ENCODE assay signal across 1 cellular context in the genomic region with DNA sequence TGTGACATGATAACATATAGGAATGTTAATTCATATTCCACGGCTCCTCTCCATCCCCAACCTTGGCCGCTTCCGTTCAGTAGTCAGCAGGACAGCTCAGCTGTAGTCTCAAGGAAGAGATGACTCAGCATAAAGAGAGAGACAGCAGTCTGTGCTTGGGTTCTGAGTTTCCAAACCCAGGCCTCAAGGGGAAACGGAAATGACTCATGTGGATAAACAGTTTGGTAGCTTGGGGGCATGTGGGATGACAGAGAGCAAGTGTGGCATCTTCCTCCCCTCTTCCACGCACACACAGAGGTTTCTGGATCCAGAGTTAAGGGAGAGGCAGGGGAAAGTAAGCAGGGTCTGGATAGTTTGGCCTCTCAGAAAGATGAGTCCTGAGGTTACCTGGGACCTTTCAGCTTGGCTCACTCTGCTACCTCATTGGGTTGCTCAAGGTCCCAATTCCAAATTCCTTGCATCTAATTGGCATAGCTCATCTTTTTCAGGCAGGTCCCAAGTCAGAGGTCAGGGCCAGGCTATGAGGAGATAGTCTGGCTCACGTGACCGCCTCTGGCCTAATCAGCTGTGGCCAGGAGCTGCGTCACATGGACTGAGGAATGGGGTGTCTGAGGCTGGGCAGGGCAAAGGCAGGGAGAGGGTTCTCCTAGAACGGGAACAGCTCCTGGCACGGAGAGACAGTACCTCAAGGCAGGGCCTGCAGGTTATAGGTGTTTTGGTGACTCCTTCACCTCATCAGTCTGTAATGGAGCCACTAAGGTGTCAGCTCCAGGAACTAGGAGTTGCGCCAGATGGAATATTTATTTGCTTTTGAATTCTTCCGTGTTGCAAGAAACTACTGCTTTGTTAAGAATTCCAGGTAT.
A peak's percentile ranks its signal among the peaks of the same experiment; 100 is the strongest.
TF ChIP-seq lines count a peak whose summit lies in the region.

No MANE protein-coding gene starts in this region.

TF ChIP-seq in HEK293, 187 proteins besides CTCF, POLR2A, EP300 and RAD21 (continued from another document and continues in another):
- TF ChIP-seq, protein P1, sequence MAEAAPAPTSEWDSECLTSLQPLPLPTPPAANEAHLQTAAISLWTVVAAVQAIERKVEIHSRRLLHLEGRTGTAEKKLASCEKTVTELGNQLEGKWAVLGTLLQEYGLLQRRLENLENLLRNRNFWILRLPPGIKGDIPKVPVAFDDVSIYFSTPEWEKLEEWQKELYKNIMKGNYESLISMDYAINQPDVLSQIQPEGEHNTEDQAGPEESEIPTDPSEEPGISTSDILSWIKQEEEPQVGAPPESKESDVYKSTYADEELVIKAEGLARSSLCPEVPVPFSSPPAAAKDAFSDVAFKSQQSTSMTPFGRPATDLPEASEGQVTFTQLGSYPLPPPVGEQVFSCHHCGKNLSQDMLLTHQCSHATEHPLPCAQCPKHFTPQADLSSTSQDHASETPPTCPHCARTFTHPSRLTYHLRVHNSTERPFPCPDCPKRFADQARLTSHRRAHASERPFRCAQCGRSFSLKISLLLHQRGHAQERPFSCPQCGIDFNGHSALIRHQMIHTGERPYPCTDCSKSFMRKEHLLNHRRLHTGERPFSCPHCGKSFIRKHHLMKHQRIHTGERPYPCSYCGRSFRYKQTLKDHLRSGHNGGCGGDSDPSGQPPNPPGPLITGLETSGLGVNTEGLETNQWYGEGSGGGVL (tag by site-specific recombination; IDR thresholded peaks at IDR 0.05): peak; percentile 84
- TF ChIP-seq ZNF571 (tag by site-specific recombination; IDR thresholded peaks at IDR 0.05) (no peak), ZNF133 (tag by site-specific recombination; IDR thresholded peaks at IDR 0.05) (no peak), ZNF660 (tag by site-specific recombination; IDR thresholded peaks at IDR 0.05) (peak; percentile 89), ZNF830 (tag by site-specific recombination; IDR thresholded peaks at IDR 0.05; ENCODE audit: low read depth) (no peak), ZNF155 (tag by site-specific recombination; IDR thresholded peaks at IDR 0.05) (0 out of 2 replicates have a peak, but pooled peaks have one; percentile 15), ZNF707 (tag by site-specific recombination; IDR thresholded peaks at IDR 0.05) (no peak), ZSCAN23 (tag by site-specific recombination; IDR thresholded peaks at IDR 0.05) (peak; percentile 59; the same call in 1 of the 2 replicates), ZNF558 (tag by site-specific recombination; IDR thresholded peaks at IDR 0.05) (no peak), YY1 (tag by site-specific recombination; IDR thresholded peaks at IDR 0.05) (no peak), ZNF37A (tag by site-specific recombination; IDR thresholded peaks at IDR 0.05) (no peak), ZNF239 (tag by site-specific recombination; IDR thresholded peaks at IDR 0.05) (no peak), GLI4 (tag by site-specific recombination; IDR thresholded peaks at IDR 0.05) (no peak), ZNF621 (tag by site-specific recombination; IDR thresholded peaks at IDR 0.05) (0 out of 2 replicates have a peak, but pooled peaks have one; percentile 35), ZNF48 (tag by site-specific recombination; IDR thresholded peaks at IDR 0.05) (no peak), ZNF658 (tag by site-specific recombination; IDR thresholded peaks at IDR 0.05) (no peak), ZNF248 (tag by site-specific recombination; IDR thresholded peaks at IDR 0.05) (no peak), HOXA7 (CRISPR knock-in tag; IDR thresholded peaks at IDR 0.05; ENCODE audit: borderline replicate concordance) (no peak), ZNF175 (tag by site-specific recombination; IDR thresholded peaks at IDR 0.05) (no peak), PBX3 (CRISPR knock-in tag; IDR thresholded peaks at IDR 0.05) (no peak), ZNF169 (tag by site-specific recombination; IDR thresholded peaks at IDR 0.05) (no peak), IKZF3 (tag by site-specific recombination; IDR thresholded peaks at IDR 0.05) (no peak), ZNF174 (tag by site-specific recombination; IDR thresholded peaks at IDR 0.05) (no peak), ZNF423 (tag by site-specific recombination; IDR thresholded peaks at IDR 0.05) (no peak), ZNF24 (tag by site-specific recombination; IDR thresholded peaks at IDR 0.05) (0 out of 2 replicates have a peak, but pooled peaks have one; percentile 57), ZNF138 (tag by site-specific recombination; IDR thresholded peaks at IDR 0.05; ENCODE audit: borderline replicate concordance) (no peak), ZNF777 (tag by site-specific recombination; IDR thresholded peaks at IDR 0.05; ENCODE audit: borderline replicate concordance) (no peak), ZFP69B (tag by site-specific recombination; IDR thresholded peaks at IDR 0.05) (peak; percentile 59; the same call in 1 of the 2 replicates), EGR2 (tag by site-specific recombination; IDR thresholded peaks at IDR 0.05; ENCODE audit: low read depth) (peak; percentile 49; the same call in 1 of the 2 replicates), ZBTB1 (tag by site-specific recombination; IDR thresholded peaks at IDR 0.05) (no peak), ZNF623 (tag by site-specific recombination; IDR thresholded peaks at IDR 0.05) (no peak; the same call in 1 of the 2 replicates), PRDM1 (tag by site-specific recombination; IDR thresholded peaks at IDR 0.05) (no peak), MZF1 (tag by site-specific recombination; IDR thresholded peaks at IDR 0.05; ENCODE audit: borderline replicate concordance) (no peak), ZNF350 (tag by site-specific recombination; IDR thresholded peaks at IDR 0.05) (no peak), PRDM4 (tag by site-specific recombination; IDR thresholded peaks at IDR 0.05) (no peak), ZBTB26 (tag by site-specific recombination; optimal IDR thresholded peaks at IDR 0.05) (no peak), TCF7L2 (IDR thresholded peaks at IDR 0.05; ENCODE audit: borderline replicate concordance, low read depth, low read length) (no peak)
- TF ChIP-seq, protein P2, sequence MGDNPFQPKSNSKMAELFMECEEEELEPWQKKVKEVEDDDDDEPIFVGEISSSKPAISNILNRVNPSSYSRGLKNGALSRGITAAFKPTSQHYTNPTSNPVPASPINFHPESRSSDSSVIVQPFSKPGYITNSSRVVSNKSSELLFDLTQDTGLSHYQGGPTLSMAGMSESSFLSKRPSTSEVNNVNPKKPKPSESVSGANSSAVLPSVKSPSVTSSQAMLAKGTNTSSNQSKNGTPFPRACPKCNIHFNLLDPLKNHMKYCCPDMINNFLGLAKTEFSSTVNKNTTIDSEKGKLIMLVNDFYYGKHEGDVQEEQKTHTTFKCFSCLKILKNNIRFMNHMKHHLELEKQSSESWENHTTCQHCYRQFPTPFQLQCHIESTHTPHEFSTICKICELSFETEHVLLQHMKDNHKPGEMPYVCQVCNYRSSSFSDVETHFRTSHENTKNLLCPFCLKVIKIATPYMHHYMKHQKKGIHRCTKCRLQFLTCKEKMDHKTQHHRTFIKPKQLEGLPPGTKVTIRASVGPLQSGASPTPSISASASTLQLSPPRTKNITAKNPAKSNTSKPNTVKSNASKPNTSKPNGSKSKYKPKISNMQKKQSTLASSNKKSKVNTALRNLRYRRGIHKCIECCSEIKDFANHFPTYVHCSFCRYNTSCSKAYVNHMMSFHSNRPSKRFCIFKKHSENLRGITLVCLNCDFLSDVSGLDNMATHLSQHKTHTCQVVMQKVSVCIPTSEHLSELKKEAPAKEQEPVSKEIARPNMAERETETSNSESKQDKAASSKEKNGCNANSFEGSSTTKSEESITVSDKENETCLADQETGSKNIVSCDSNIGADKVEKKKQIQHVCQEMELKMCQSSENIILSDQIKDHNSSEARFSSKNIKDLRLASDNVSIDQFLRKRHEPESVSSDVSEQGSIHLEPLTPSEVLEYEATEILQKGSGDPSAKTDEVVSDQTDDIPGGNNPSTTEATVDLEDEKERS (tag by site-specific recombination; IDR thresholded peaks at IDR 0.05): 0 out of 2 replicates have a peak, but pooled peaks have one; percentile 30
- TF ChIP-seq, protein P3, sequence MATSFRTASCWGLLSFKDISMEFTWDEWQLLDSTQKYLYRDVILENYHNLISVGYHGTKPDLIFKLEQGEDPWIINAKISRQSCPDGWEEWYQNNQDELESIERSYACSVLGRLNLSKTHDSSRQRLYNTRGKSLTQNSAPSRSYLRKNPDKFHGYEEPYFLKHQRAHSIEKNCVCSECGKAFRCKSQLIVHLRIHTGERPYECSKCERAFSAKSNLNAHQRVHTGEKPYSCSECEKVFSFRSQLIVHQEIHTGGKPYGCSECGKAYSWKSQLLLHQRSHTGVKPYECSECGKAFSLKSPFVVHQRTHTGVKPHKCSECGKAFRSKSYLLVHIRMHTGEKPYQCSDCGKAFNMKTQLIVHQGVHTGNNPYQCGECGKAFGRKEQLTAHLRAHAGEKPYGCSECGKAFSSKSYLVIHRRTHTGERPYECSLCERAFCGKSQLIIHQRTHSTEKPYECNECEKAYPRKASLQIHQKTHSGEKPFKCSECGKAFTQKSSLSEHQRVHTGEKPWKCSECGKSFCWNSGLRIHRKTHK (tag by site-specific recombination; IDR thresholded peaks at IDR 0.05): no peak
- TF ChIP-seq, protein P4, sequence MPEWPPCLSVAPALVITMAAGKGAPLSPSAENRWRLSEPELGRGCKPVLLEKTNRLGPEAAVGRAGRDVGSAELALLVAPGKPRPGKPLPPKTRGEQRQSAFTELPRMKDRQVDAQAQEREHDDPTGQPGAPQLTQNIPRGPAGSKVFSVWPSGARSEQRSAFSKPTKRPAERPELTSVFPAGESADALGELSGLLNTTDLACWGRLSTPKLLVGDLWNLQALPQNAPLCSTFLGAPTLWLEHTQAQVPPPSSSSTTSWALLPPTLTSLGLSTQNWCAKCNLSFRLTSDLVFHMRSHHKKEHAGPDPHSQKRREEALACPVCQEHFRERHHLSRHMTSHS (tag by site-specific recombination; IDR thresholded peaks at IDR 0.05): no peak
- TF ChIP-seq, protein P5, sequence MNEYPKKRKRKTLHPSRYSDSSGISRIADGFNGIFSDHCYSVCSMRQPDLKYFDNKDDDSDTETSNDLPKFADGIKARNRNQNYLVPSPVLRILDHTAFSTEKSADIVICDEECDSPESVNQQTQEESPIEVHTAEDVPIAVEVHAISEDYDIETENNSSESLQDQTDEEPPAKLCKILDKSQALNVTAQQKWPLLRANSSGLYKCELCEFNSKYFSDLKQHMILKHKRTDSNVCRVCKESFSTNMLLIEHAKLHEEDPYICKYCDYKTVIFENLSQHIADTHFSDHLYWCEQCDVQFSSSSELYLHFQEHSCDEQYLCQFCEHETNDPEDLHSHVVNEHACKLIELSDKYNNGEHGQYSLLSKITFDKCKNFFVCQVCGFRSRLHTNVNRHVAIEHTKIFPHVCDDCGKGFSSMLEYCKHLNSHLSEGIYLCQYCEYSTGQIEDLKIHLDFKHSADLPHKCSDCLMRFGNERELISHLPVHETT (tag by site-specific recombination; IDR thresholded peaks at IDR 0.05): peak; percentile 90
- TF ChIP-seq, protein P6, sequence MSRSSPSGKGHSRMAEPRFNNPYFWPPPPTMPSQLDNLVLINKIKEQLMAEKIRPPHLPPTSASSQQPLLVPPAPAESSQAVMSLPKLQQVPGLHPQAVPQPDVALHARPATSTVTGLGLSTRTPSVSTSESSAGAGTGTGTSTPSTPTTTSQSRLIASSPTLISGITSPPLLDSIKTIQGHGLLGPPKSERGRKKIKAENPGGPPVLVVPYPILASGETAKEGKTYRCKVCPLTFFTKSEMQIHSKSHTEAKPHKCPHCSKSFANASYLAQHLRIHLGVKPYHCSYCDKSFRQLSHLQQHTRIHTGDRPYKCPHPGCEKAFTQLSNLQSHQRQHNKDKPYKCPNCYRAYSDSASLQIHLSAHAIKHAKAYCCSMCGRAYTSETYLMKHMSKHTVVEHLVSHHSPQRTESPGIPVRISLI (tag by site-specific recombination; IDR thresholded peaks at IDR 0.05): no peak
- TF ChIP-seq, protein P7, sequence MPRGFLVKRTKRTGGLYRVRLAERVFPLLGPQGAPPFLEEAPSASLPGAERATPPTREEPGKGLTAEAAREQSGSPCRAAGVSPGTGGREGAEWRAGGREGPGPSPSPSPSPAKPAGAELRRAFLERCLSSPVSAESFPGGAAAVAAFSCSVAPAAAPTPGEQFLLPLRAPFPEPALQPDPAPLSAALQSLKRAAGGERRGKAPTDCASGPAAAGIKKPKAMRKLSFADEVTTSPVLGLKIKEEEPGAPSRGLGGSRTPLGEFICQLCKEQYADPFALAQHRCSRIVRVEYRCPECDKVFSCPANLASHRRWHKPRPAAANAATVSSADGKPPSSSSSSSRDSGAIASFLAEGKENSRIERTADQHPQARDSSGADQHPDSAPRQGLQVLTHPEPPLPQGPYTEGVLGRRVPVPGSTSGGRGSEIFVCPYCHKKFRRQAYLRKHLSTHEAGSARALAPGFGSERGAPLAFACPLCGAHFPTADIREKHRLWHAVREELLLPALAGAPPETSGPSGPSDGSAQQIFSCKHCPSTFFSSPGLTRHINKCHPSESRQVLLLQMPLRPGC (tag by site-specific recombination; IDR thresholded peaks at IDR 0.05): peak; percentile 45; the same call in 1 of the 2 replicates
